In genomic region chrX:87798039-87798438, GRCh38 we compare ENCODE assay signal across 22 cellular contexts.
"Had no signal": no experiment of that assay in that cellular context is flagged by ENCODE, and none has a peak within 500 bp of the region (broad histone marks: within the 10 kb centered on the region; RNA-seq: fewer than 3 reads in every experiment).

No MANE protein-coding gene starts in this region.

- H3K27me3 ChIP-seq: SJSA1 had no signal

- FAIRE-seq: HTR-8/SVneo, RCC 7860 had no signal

- H3K27ac ChIP-seq: HL-60, KMS-11, SJSA1, SK-N-MC had no signal

- H3K9ac ChIP-seq: KMS-11 had no signal

- H3K4me3 ChIP-seq: SJSA1, SK-N-MC had no signal

- DNase-seq: Kasumi-1, MM.1S, NCI-H1105, NCI-H1417 treated with DMSO at 0.1 percent for 48 hours, NCI-H146, NCI-H1694 treated with DMSO at 0.1 percent for 48 hours, NCI-H1930, NCI-H2081, NCI-H2107, NCI-H2227 treated with DMSO at 0.1 percent for 48 hours, NCI-H524, NCI-H526 treated with DMSO at 0.1 percent for 48 hours, NCI-H748 treated with DMSO at 0.1 percent for 48 hours, Right ventricle myocardium superior, RPMI8226, SIG-M5 had no signal

- H3K36me3 ChIP-seq: SJSA1 had no signal

- H3K9me3 ChIP-seq: SJSA1 had no signal

- H3K4me1 ChIP-seq: SJSA1 had no signal

- H3K4me2 ChIP-seq: KMS-11 had no signal
